8 cellular contexts compared by ENCODE assay signal in genomic region chr10:11533328-11533781, GRCh38.
DNase-seq lines count a peak whose midpoint lies in the region; ATAC-seq and TF ChIP-seq lines count a peak whose summit lies in the region.

No MANE protein-coding gene starts in this region.

- peak overlapping the region; percentile 35 for H3K4me2 ChIP-seq in Loucy (ENCODE audit: low read depth, low read length, poor library complexity, severe bottlenecking)

- ATAC-seq in GM21619 (IDR thresholded peaks at IDR 0.05; ENCODE audit: unreplicated experiment) (no peak), HG03439 (IDR thresholded peaks at IDR 0.05; ENCODE audit: unreplicated experiment) (no peak)

- TF ChIP-seq CTCF in Loucy (conservative IDR thresholded peaks at IDR 0.05; ENCODE audit: low read length) (peak; percentile 50), endodermal cell (conservative IDR thresholded peaks at IDR 0.05) (peak; percentile 72), nephron (IDR thresholded peaks at IDR 0.05; ENCODE audit: unreplicated experiment in 3 of 3) (peak in 2 of 3 experiments; percentile 7 to 15), mesothelial cell of epicardium (IDR thresholded peaks at IDR 0.05; ENCODE audit: unreplicated experiment) (no peak)

- H3K4me3 Mint-ChIP-seq in endodermal cell = no peak overlapping the region
- no peak overlapping the region for H3K4me3 Mint-ChIP-seq in nephron
- H3K4me3 Mint-ChIP-seq in mesothelial cell of epicardium = no peak overlapping the region

- H3K4me3 ChIP-seq in Loucy (ENCODE audit: low read length, poor library complexity, severe bottlenecking) = no peak overlapping the region
- H3K4me3 ChIP-seq in endodermal cell (ENCODE audit: low read length) = no peak overlapping the region

- peaks cover 32% of the 10 kb centered on the region for H3K4me1 ChIP-seq in Loucy (ENCODE audit: insufficient read depth, low read length, poor library complexity, severe bottlenecking)
- peaks cover 3% of the 10 kb centered on the region for H3K4me1 ChIP-seq in endodermal cell (ENCODE audit: control insufficient read depth, insufficient read depth, low read length)

- H3K27me3 ChIP-seq in Loucy (ENCODE audit: insufficient read depth, low read length, poor library complexity, severe bottlenecking) (no peaks in the 10 kb centered on the region), endodermal cell (ENCODE audit: control insufficient read depth, insufficient read depth, low read length, poor library complexity, severe bottlenecking) (no peaks in the 10 kb centered on the region)

- H3K36me3 Mint-ChIP-seq in endodermal cell (ENCODE audit: low read depth) (no peaks in the 10 kb centered on the region), nephron (ENCODE audit: low read depth) (no peaks in the 10 kb centered on the region), mesothelial cell of epicardium (no peaks in the 10 kb centered on the region)

- H3K9me3 Mint-ChIP-seq in endodermal cell = no peaks in the 10 kb centered on the region
- no peaks in the 10 kb centered on the region for H3K9me3 Mint-ChIP-seq in nephron
- no peaks in the 10 kb centered on the region for H3K9me3 Mint-ChIP-seq in mesothelial cell of epicardium

- no peaks in the 10 kb centered on the region for H3K36me3 ChIP-seq in Loucy (ENCODE audit: insufficient read depth, low read length)
- H3K36me3 ChIP-seq in endodermal cell (ENCODE audit: control insufficient read depth, insufficient read depth, low read length) = no peaks in the 10 kb centered on the region

- no peak overlapping the region for H3K27ac ChIP-seq in endodermal cell (ENCODE audit: low read depth, low read length)

- H3K27ac Mint-ChIP-seq in endodermal cell (no peak overlapping the region), nephron (peak overlapping the region in 2 of 3 experiments; percentile 15 to 27), mesothelial cell of epicardium (no peak overlapping the region)

- peaks cover 39% of the 10 kb centered on the region for H3K79me2 ChIP-seq in Loucy (ENCODE audit: insufficient read depth, low read length)

- no peaks in the 10 kb centered on the region for H3K9me2 ChIP-seq in Loucy (replicated peaks; ENCODE audit: low read depth, low read length)

- no peak overlapping the region for H3K9ac ChIP-seq in Loucy (ENCODE audit: low read depth, low read length, poor library complexity, severe bottlenecking)
- no peak overlapping the region for H3K9ac ChIP-seq in endodermal cell (ENCODE audit: extremely low read depth, low read length, poor library complexity, severe bottlenecking)

- H3K4me1 Mint-ChIP-seq in endodermal cell (peaks cover 15% of the 10 kb centered on the region), nephron (peaks cover 39% of the 10 kb centered on the region), mesothelial cell of epicardium (peaks cover 30% of the 10 kb centered on the region)

- no peaks in the 10 kb centered on the region for H3K9me3 ChIP-seq in Loucy (ENCODE audit: insufficient read depth, low read depth, low read length)
- H3K9me3 ChIP-seq in endodermal cell (ENCODE audit: control insufficient read depth, low read length) = no peaks in the 10 kb centered on the region

- H4K20me1 ChIP-seq in Loucy (ENCODE audit: insufficient read depth, low read length, poor library complexity, severe bottlenecking) = no peaks in the 10 kb centered on the region

- DNase-seq in DMS114 treated with DMSO at 0.1 percent for 48 hours (lab: John Stamatoyannopoulos, UW; ENCODE audit: unreplicated experiment) (peak; percentile 11), endodermal cell (peak; percentile 66), mesothelial cell of epicardium (ENCODE audit: low spot score in 2 of 2, unreplicated experiment in 2 of 2) (no peak), NCI-H345 treated with DMSO at 0.1 percent for 48 hours (lab: John Stamatoyannopoulos, UW; ENCODE audit: unreplicated experiment) (no peak)

- H3F3A ChIP-seq in Loucy (ENCODE audit: low read depth) = 0 out of 2 replicates have a peak, but pooled peaks cover 3% of the 10 kb centered on the region

- H3K27me3 Mint-ChIP-seq in endodermal cell (ENCODE audit: insufficient read depth) (no peaks in the 10 kb centered on the region), nephron (ENCODE audit: low read depth) (no peaks in the 10 kb centered on the region), mesothelial cell of epicardium (ENCODE audit: low read depth) (no peaks in the 10 kb centered on the region)

- no peak overlapping the region for H2AFZ ChIP-seq in Loucy (ENCODE audit: low read length)

Comparison
In these comparisons a context has a peak if more than half of its experiments do, and no peak if none do; other contexts are left out.
1. DNase-seq: peak in DMS114 treated with DMSO at 0.1 percent for 48 hours (single experiment) and endodermal cell (single experiment); none in mesothelial cell of epicardium (0 of 2) and NCI-H345 treated with DMSO at 0.1 percent for 48 hours (single experiment).
2. H3K27ac Mint-ChIP-seq: peak in nephron (2 of 3); none in endodermal cell (single experiment) and mesothelial cell of epicardium (single experiment).